8 cellular contexts compared by ENCODE assay signal in genomic region chr15:41603941-41604660, GRCh38. TPM values are rescaled to one million over a fixed set of nuclear protein-coding genes. Genes with fewer than 3 reads are reported as not detected.
DNase-seq lines count a peak whose midpoint lies in the region; ATAC-seq, FAIRE-seq and TF ChIP-seq lines count a peak whose summit lies in the region.

No MANE protein-coding gene starts in this region.

- H3K9me1 ChIP-seq in keratinocyte (ENCODE audit: control insufficient read depth, extremely low read depth, insufficient read depth, low read length) = no peaks in the 10 kb centered on the region

- peaks cover 3% of the 10 kb centered on the region; the same call in 1 of the 2 replicates for H3K9me3 Mint-ChIP-seq in WTC11

- no peak overlapping the region; the same call in 1 of the 2 replicates for H3K27ac Mint-ChIP-seq in WTC11

- peak overlapping the region; percentile 26 for H3K9ac ChIP-seq in keratinocyte (ENCODE audit: control insufficient read depth, extremely low read depth, insufficient read depth, low read length)

- ATAC-seq in WTC11 = peak; percentile 98
- no peak for ATAC-seq in GM21528 (IDR thresholded peaks at IDR 0.05; ENCODE audit: low FRiP score, unreplicated experiment)

- H3K9me3 ChIP-seq in keratinocyte (ENCODE audit: control insufficient read depth, low read depth, low read length) = no peaks in the 10 kb centered on the region

- H3K4me3 ChIP-seq in keratinocyte (ENCODE audit: control insufficient read depth in 2 of 3, extremely low read depth in 1 of 3, insufficient read depth in 2 of 3, low read depth in 1 of 3, low read length in 3 of 3) = peak overlapping the region in 2 of 3 experiments; percentile 33 to 66

- H3K36me3 ChIP-seq in keratinocyte (ENCODE audit: control insufficient read depth in 2 of 2, extremely low read depth in 1 of 2, insufficient read depth in 2 of 2, low read length in 2 of 2) = no peaks in the 10 kb centered on the region

- dilution Hi-C loops in keratinocyte (cut with MboI; ENCODE audit: extremely low pct_ligation_motif_present, low sequenced_read_pairs) = no loop called here

- H3K36me3 Mint-ChIP-seq in WTC11 = no peaks in the 10 kb centered on the region

- TF ChIP-seq CTCF in WTC11 (IDR thresholded peaks at IDR 0.05) (peak; percentile 63), keratinocyte (optimal IDR thresholded peaks at IDR 0.05 in 1 of 3, IDR thresholded peaks at IDR 0.05 in 1 of 3, conservative IDR thresholded peaks at IDR 0.05 in 1 of 3; ENCODE audit: extremely low read depth in 1 of 3, insufficient read depth in 2 of 3, low read length in 3 of 3) (peak; percentile 77 to 85 (median 84))

- peaks cover 11% of the 10 kb centered on the region for H3K4me1 ChIP-seq in keratinocyte (ENCODE audit: control insufficient read depth, extremely low read depth, insufficient read depth, low read length)

- POLR2A ChIA-PET in WTC11 (lab: Charles Lee) = interaction anchor here (0.9 to 1.9 kb wide), 4 partner anchors 19 to 46 kb away, joined by 3 to 6 read pairs (median 6); no protein-coding TSS in a partner anchor

- no peaks in the 10 kb centered on the region for H3K27me3 ChIP-seq in keratinocyte (ENCODE audit: control insufficient read depth, extremely low read depth, insufficient read depth, low read length)

- peak; percentile 57 for FAIRE-seq in keratinocyte (lab: Jason Lieb, UNC)

- H3K79me2 ChIP-seq in keratinocyte (ENCODE audit: control insufficient read depth, insufficient read depth, low read length) = no peaks in the 10 kb centered on the region

- H2AFZ ChIP-seq in keratinocyte (ENCODE audit: control insufficient read depth, low read length) = peak overlapping the region; percentile 69

- H3K4me3 Mint-ChIP-seq in WTC11 = peak overlapping the region; percentile 46

- no peaks in the 10 kb centered on the region for H4K20me1 ChIP-seq in keratinocyte (ENCODE audit: control insufficient read depth, extremely low read depth, insufficient read depth, low read length)

- no peaks in the 10 kb centered on the region; the same call in 1 of the 2 replicates for H3K27me3 Mint-ChIP-seq in WTC11 (ENCODE audit: low read depth)

- DNase-seq in NK-92 treated with Interleukin-12 subunit alpha and Interleukin-12 subunit beta, amount 100 ng/mL, for 24 hours (lab: John Stamatoyannopoulos, UW) = peak; percentile 11
- no peak for DNase-seq in NK-92 (lab: John Stamatoyannopoulos, UW; ENCODE audit: unreplicated experiment)
- DNase-seq in NCI-H2107 treated with DMSO at 0.1 percent for 48 hours (lab: John Stamatoyannopoulos, UW; ENCODE audit: unreplicated experiment) = peak; percentile 2
- DNase-seq in WTC11 (ENCODE audit: low spot score) = peak; percentile 79
- peak; percentile 47 for DNase-seq in central memory CD4-positive, alpha-beta T cell
- DNase-seq in keratinocyte (ENCODE audit: low read depth, low spot score) = peak; percentile 7
- peak; percentile 22 to 25 for DNase-seq in stimulated activated CD4-positive, alpha-beta T cell treated with anti-CD3 and anti-CD28 coated beads, Interleukin-15, amount 100 ng/mL, for 1 hour (ENCODE audit: low read depth in 1 of 2, low spot score in 1 of 2)

- no peak overlapping the region for H3K27ac ChIP-seq in keratinocyte (ENCODE audit: control insufficient read depth, insufficient read depth, low read length)

- peaks cover 7% of the 10 kb centered on the region for H3K4me1 Mint-ChIP-seq in WTC11

- CTCF ChIA-PET in WTC11 (lab: Charles Lee) = interaction anchor here (0.6 to 3.9 kb wide), 54 partner anchors 8 to 300 kb away, joined by 3 to 51 read pairs (median 5); partner anchors contain the start of genes JMJD7, LTK, MAPKBP1 and MGA

- H3K4me2 ChIP-seq in keratinocyte (ENCODE audit: control insufficient read depth, extremely low read depth, insufficient read depth, low read depth, low read length) = peak overlapping the region; percentile 83

TF ChIP-seq in WTC11, 78 proteins besides CTCF, POLR2A, EP300 and RAD21:
- TF ChIP-seq, protein P1, sequence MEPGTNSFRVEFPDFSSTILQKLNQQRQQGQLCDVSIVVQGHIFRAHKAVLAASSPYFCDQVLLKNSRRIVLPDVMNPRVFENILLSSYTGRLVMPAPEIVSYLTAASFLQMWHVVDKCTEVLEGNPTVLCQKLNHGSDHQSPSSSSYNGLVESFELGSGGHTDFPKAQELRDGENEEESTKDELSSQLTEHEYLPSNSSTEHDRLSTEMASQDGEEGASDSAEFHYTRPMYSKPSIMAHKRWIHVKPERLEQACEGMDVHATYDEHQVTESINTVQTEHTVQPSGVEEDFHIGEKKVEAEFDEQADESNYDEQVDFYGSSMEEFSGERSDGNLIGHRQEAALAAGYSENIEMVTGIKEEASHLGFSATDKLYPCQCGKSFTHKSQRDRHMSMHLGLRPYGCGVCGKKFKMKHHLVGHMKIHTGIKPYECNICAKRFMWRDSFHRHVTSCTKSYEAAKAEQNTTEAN (CRISPR knock-in tag; IDR thresholded peaks at IDR 0.05) = no peak
- peak; percentile 69 for TF ChIP-seq MAX (CRISPR knock-in tag; IDR thresholded peaks at IDR 0.05)

RNA-seq across cellular contexts. Expression of gene TYRO3, which starts 45.1 kb away (rescaled TPM):
- total RNA-seq in WTC11 (2021) = 87.9 to 98.0 TPM (median 89.6 TPM) in 3 replicates
- polyA plus RNA-seq in keratinocyte = 7.1 to 13.5 TPM (median 9.0 TPM) in 3 replicates
- polyA plus RNA-seq in keratinocyte (2011; ENCODE audit: low read depth) = 23.1 TPM
- 6.4 and 6.5 TPM in 2 replicates for polyA plus RNA-seq in keratinocyte (2011; cell fraction: cytosol; rRNA removed)
- polyA plus RNA-seq in keratinocyte (2011; cell fraction: nucleus; rRNA removed) = 14.5 and 15.6 TPM in 2 replicates
- 8.9 and 24.2 TPM in 2 replicates for polyA plus RNA-seq in keratinocyte (2012; ENCODE audit: low replicate concordance)
- 19.6 to 47.6 TPM (median 20.1 TPM) in 3 replicates for polyA minus RNA-seq in keratinocyte
- 26.7 TPM for polyA minus RNA-seq in keratinocyte (2011; cell fraction: cytosol; rRNA and poly(A)+ RNA removed)
- 12.1 and 15.8 TPM in 2 replicates for polyA minus RNA-seq in keratinocyte (2011; cell fraction: nucleus; rRNA and poly(A)+ RNA removed)

RNA-seq across cellular contexts. Expression of gene MGA, which starts 56.1 kb away (rescaled TPM):
- 35.9 to 36.9 TPM (median 36.4 TPM) in 3 replicates for total RNA-seq in WTC11 (2021)
- 4.3 to 6.3 TPM (median 5.4 TPM) in 3 replicates for polyA plus RNA-seq in keratinocyte
- polyA plus RNA-seq in keratinocyte (2011; ENCODE audit: low read depth) = 31.5 TPM
- 1.5 and 3.5 TPM in 2 replicates for polyA plus RNA-seq in keratinocyte (2011; cell fraction: cytosol; rRNA removed)
- 10.5 and 11.8 TPM in 2 replicates for polyA plus RNA-seq in keratinocyte (2011; cell fraction: nucleus; rRNA removed)
- 4.7 and 5.0 TPM in 2 replicates for polyA plus RNA-seq in keratinocyte (2012; ENCODE audit: low replicate concordance)
- polyA minus RNA-seq in keratinocyte = 16.6 to 38.9 TPM (median 24.9 TPM) in 3 replicates
- polyA minus RNA-seq in keratinocyte (2011; cell fraction: cytosol; rRNA and poly(A)+ RNA removed) = 8.8 TPM
- 29.1 and 58.6 TPM in 2 replicates for polyA minus RNA-seq in keratinocyte (2011; cell fraction: nucleus; rRNA and poly(A)+ RNA removed)
